In the genomic region with DNA sequence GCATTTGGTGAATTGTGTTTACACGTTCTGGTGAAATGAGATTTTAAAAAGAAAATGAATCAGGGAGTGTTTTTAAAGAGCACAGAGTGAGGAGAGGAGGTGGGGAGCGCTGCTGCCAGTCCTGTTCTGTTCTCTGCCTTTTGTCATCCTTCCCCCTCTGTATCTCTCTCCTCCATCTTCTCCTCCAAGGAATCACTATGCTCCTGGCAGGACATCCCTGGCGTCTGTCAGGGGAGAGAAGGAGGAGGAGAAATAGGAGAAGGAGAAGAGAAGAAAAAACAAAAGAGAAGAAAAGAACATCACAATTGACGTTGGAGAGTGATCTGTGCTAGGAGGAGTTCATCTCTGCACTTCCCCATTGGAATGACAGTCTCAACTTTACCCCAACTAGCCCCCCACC, we compare ENCODE assay signal across 12 cellular contexts.
DNase-seq lines count a peak whose midpoint lies in the region; ATAC-seq and TF ChIP-seq lines count a peak whose summit lies in the region.
"Had no signal": no experiment of that assay in that cellular context is flagged by ENCODE, and none has a peak within 500 bp of the region (broad histone marks: within the 10 kb centered on the region; RNA-seq: fewer than 3 reads in every experiment).

No MANE protein-coding gene starts in this region.

- H3K36me3 ChIP-seq in fibroblast of lung (ENCODE audit: control insufficient read depth, insufficient read depth, low read length) (no peaks in the 10 kb centered on the region), neuronal stem cell (replicated peaks in 1 of 2; ENCODE audit: control insufficient read depth in 2 of 2, insufficient read depth in 2 of 2, low read length in 2 of 2) (no peaks in the 10 kb centered on the region), upper lobe of left lung (no peaks in the 10 kb centered on the region)
- H3K36me3 ChIP-seq: neutrophil had no signal

- TF ChIP-seq POLR2A in upper lobe of left lung (IDR thresholded peaks at IDR 0.05): no peak

- H3K4me1 ChIP-seq in fibroblast of lung (ENCODE audit: control insufficient read depth, extremely low read depth, insufficient read depth, low read length) (peaks cover 29% of the 10 kb centered on the region), neuronal stem cell (ENCODE audit: control insufficient read depth in 2 of 2, insufficient read depth in 1 of 2, low read depth in 1 of 2, low read length in 2 of 2) (peaks cover 5 to 14% of the 10 kb centered on the region in 2 donors), upper lobe of left lung (peaks cover 23 to 30% (median 26%) of the 10 kb centered on the region in 4 donors)

- TF ChIP-seq EP300 in upper lobe of left lung (IDR thresholded peaks at IDR 0.05): no peak

- no peak overlapping the region for H2AK5ac ChIP-seq in neuronal stem cell (ENCODE audit: low read depth, low read length)

- no peak overlapping the region for H4K8ac ChIP-seq in neuronal stem cell (ENCODE audit: low read depth, low read length)

- no peaks in the 10 kb centered on the region for H3K79me1 ChIP-seq in neuronal stem cell (ENCODE audit: low read depth, low read length)

- no peak overlapping the region for H3K14ac ChIP-seq in neuronal stem cell (ENCODE audit: low read length)

- POLR2A ChIA-PET in GM10248 (lab: Yijun Ruan, JAX): no interaction called here

- WGBS in neuronal stem cell (ENCODE audit: extremely low coverage in 2 of 2, insufficient read length in 2 of 2, insufficient replicate concordance in 1 of 2), 2 donors: no CpG with 5 or more reads among the region's 4 CpGs
- 55 to 59% methylated on average over 4 of the region's 4 CpGs for WGBS in upper lobe of left lung, 2 donors

- intact Hi-C loops in posterior vena cava (cut with DNase I): no loop called here

- ATAC-seq in upper lobe of left lung (ENCODE audit: low FRiP score in 2 of 2): peak in 1 of 2 donors; percentile 24

- H3K27ac ChIP-seq in fibroblast of lung (ENCODE audit: insufficient read depth, low read length): peak overlapping the region; percentile 10
- no peak overlapping the region for H3K27ac ChIP-seq in neuronal stem cell (replicated peaks; ENCODE audit: low read length)
- peak overlapping the region in 3 of 4 donors; percentile 36 to 74 (median 68) for H3K27ac ChIP-seq in upper lobe of left lung
- H3K27ac ChIP-seq: neutrophil, SK-N-MC had no signal

- H3K4me3 ChIP-seq in fibroblast of lung (replicated peaks in 1 of 4; ENCODE audit: control extremely low read depth in 1 of 4, insufficient read depth in 1 of 4, low read depth in 3 of 4, low read length in 4 of 4) (no peak overlapping the region), neuronal stem cell (ENCODE audit: low read length in 2 of 2) (no peak overlapping the region), upper lobe of left lung (no peak overlapping the region)
- H3K4me3 ChIP-seq: SK-N-MC, smooth muscle cell had no signal

- no peak overlapping the region for H2BK12ac ChIP-seq in neuronal stem cell (ENCODE audit: low read length)

- no peaks in the 10 kb centered on the region for H3K79me2 ChIP-seq in fibroblast of lung (ENCODE audit: control insufficient read depth, insufficient read depth, low read length)

- no peak overlapping the region for H3K23ac ChIP-seq in neuronal stem cell (ENCODE audit: low read depth, low read length, poor library complexity)

- DNase-seq in SK-N-DZ (ENCODE audit: low spot score): peak; percentile 73
- no peak for DNase-seq in fibroblast of lung (ENCODE audit: low read depth in 2 of 2)
- DNase-seq in neuronal stem cell (ENCODE audit: low spot score): no peak
- DNase-seq in upper lobe of left lung: no peak
- no peak for DNase-seq in globus pallidus (ENCODE audit: low spot score)
- no peak for DNase-seq in GM10248 (ENCODE audit: extremely low spot score)
- DNase-seq in posterior vena cava (ENCODE audit: low spot score): no peak
- DNase-seq: activated CD4-positive, alpha-beta memory T cell treated with anti-CD3 and anti-CD28 coated beads for 36 hours; erythroblast had no signal

- no peak overlapping the region for H2BK5ac ChIP-seq in neuronal stem cell (ENCODE audit: low read length)

- H3K27me3 ChIP-seq in fibroblast of lung (ENCODE audit: control insufficient read depth, insufficient read depth, low read length) (no peaks in the 10 kb centered on the region), neuronal stem cell (ENCODE audit: control insufficient read depth in 3 of 3, insufficient read depth in 3 of 3, low read depth in 1 of 3, low read length in 3 of 3) (no peaks in the 10 kb centered on the region), upper lobe of left lung (no peaks in the 10 kb centered on the region)
- H3K27me3 ChIP-seq: neutrophil had no signal

- no peaks in the 10 kb centered on the region for H3K9me3 ChIP-seq in fibroblast of lung (ENCODE audit: control insufficient read depth, insufficient read depth, low read depth, low read length)
- no peaks in the 10 kb centered on the region for H3K9me3 ChIP-seq in neuronal stem cell (replicated peaks in 1 of 2; ENCODE audit: control insufficient read depth in 2 of 2, insufficient read depth in 1 of 2, low read depth in 1 of 2, low read length in 2 of 2)
- no peaks in the 10 kb centered on the region for H3K9me3 ChIP-seq in upper lobe of left lung
- H3K9me3 ChIP-seq: neutrophil had no signal

- H3K18ac ChIP-seq in neuronal stem cell (ENCODE audit: low read length): no peak overlapping the region

- no peak overlapping the region for H3K4ac ChIP-seq in neuronal stem cell (ENCODE audit: low read length)

- H3K4me2 ChIP-seq in fibroblast of lung (ENCODE audit: extremely low read depth, insufficient read depth, low read length) (peak overlapping the region; percentile 13), neuronal stem cell (ENCODE audit: insufficient read depth, low read length, poor library complexity, severe bottlenecking) (no peak overlapping the region)
- H3K4me2 ChIP-seq: smooth muscle cell had no signal

- H2BK15ac ChIP-seq in neuronal stem cell (ENCODE audit: low read length): no peak overlapping the region

- H3K9ac ChIP-seq in fibroblast of lung (ENCODE audit: insufficient read depth, low read length) (no peak overlapping the region), neuronal stem cell (ENCODE audit: low read depth, low read length, poor library complexity) (no peak overlapping the region)

- no peak overlapping the region for H4K91ac ChIP-seq in neuronal stem cell (ENCODE audit: low read depth, low read length, poor library complexity)

- no peak for TF ChIP-seq CTCF in fibroblast of lung (conservative IDR thresholded peaks at IDR 0.05 in 1 of 2, IDR thresholded peaks at IDR 0.05 in 1 of 2; ENCODE audit: low read depth in 1 of 2, low read length in 2 of 2)
- TF ChIP-seq CTCF in upper lobe of left lung (IDR thresholded peaks at IDR 0.05): no peak
- TF ChIP-seq CTCF in GM10248 (IDR thresholded peaks at IDR 0.05; ENCODE audit: control extremely low read depth, extremely low read depth, low read depth, missing control alignments): no peak

- H2AFZ ChIP-seq in fibroblast of lung (ENCODE audit: low read length) (no peak overlapping the region), neuronal stem cell (ENCODE audit: low read length) (peak overlapping the region; percentile 83)

- H4K20me1 ChIP-seq in fibroblast of lung (ENCODE audit: control insufficient read depth, extremely low read depth, insufficient read depth, low read length): no peaks in the 10 kb centered on the region

- CTCF ChIA-PET in GM10248 (lab: Yijun Ruan, JAX): interaction anchor here (0.9 to 1.8 kb wide), 3 partner anchors 11 to 14 kb away, joined by 3 to 7 read pairs (median 3); no protein-coding TSS in a partner anchor

- no peak overlapping the region for H2BK120ac ChIP-seq in neuronal stem cell (ENCODE audit: low read depth, low read length)
